Comparison of ENCODE assay signal across 15 cellular contexts in genomic region chr15:90151989-90152645, GRCh38. TPM values are rescaled to one million over a fixed set of nuclear protein-coding genes. Genes with fewer than 3 reads are reported as not detected.
DNase-seq lines count a peak whose midpoint lies in the region; ATAC-seq, FAIRE-seq and TF ChIP-seq lines count a peak whose summit lies in the region.
"Had no signal": no experiment of that assay in that cellular context is flagged by ENCODE, and none has a peak within 500 bp of the region (broad histone marks: within the 10 kb centered on the region; RNA-seq: fewer than 3 reads in every experiment).

No MANE protein-coding gene starts in this region.

- H3K36me3 ChIP-seq in NT2/D1 (ENCODE audit: insufficient read depth, insufficient read length, low read length) (no peaks in the 10 kb centered on the region), esophagus (ENCODE audit: control insufficient read depth in 2 of 2, insufficient read depth in 2 of 2, low read length in 1 of 2) (no peaks in the 10 kb centered on the region), right lobe of liver (no peaks in the 10 kb centered on the region), sigmoid colon (no peaks in the 10 kb centered on the region)
- H3K36me3 ChIP-seq: BE2C had no signal

- H3K4me1 ChIP-seq in NT2/D1 (ENCODE audit: insufficient read depth, insufficient read length) (peaks cover 17% of the 10 kb centered on the region), esophagus (ENCODE audit: control insufficient read depth in 2 of 2, insufficient read depth in 2 of 2, low read length in 1 of 2) (peaks cover 0 to 6% of the 10 kb centered on the region in 2 donors), right lobe of liver (peaks cover 0 to 65% (median 29%) of the 10 kb centered on the region in 4 donors), sigmoid colon (peaks cover 0 to 42% (median 25%) of the 10 kb centered on the region in 4 donors)

- no peak for TF ChIP-seq EP300 in sigmoid colon (IDR thresholded peaks at IDR 0.05)

- no peaks in the 10 kb centered on the region for H3K27me3 ChIP-seq in NT2/D1 (ENCODE audit: insufficient read depth, insufficient read length)
- H3K27me3 ChIP-seq in esophagus (ENCODE audit: control insufficient read depth in 1 of 2, insufficient read depth in 2 of 2, low read length in 2 of 2) = no peaks in the 10 kb centered on the region
- H3K27me3 ChIP-seq in right lobe of liver = no peaks in the 10 kb centered on the region
- H3K27me3 ChIP-seq in sigmoid colon = no peaks in the 10 kb centered on the region
- H3K27me3 ChIP-seq: BE2C had no signal

- H3K9me3 ChIP-seq in NT2/D1 (ENCODE audit: insufficient read depth, low read length) (no peaks in the 10 kb centered on the region), esophagus (ENCODE audit: control insufficient read depth in 2 of 2, insufficient read depth in 1 of 2, low read depth in 1 of 2, low read length in 1 of 2) (no peaks in the 10 kb centered on the region), right lobe of liver (no peaks in the 10 kb centered on the region), sigmoid colon (no peaks in the 10 kb centered on the region)
- H3K9me3 ChIP-seq: BE2C had no signal

- no peak overlapping the region for H3K4me3 ChIP-seq in NT2/D1 (ENCODE audit: insufficient read length, low read depth)
- H3K4me3 ChIP-seq in esophagus (ENCODE audit: low read depth in 1 of 2, low read length in 2 of 2) = no peak overlapping the region
- H3K4me3 ChIP-seq in right lobe of liver = no peak overlapping the region
- no peak overlapping the region for H3K4me3 ChIP-seq in sigmoid colon

- DNase-seq in NT2/D1 (ENCODE audit: low read depth, low spot score) (peak; percentile 86), right lobe of liver (peak; percentile 77 to 89 (median 86)), sigmoid colon (no peak), NCI-H146 (lab: John Stamatoyannopoulos, UW) (no peak), D721Med (ENCODE audit: insufficient read length, low spot score) (no peak), COLO668 (lab: John Stamatoyannopoulos, UW; ENCODE audit: unreplicated experiment) (no peak)
- DNase-seq: activated CD8-positive, alpha-beta T cell treated with anti-CD3 and anti-CD28 coated beads, Interleukin-2, amount 10 ng/mL, durations not matched to agents 7 days and 5 days; BE2C; DMS53; NCI-H2107; NCI-H69 had no signal

- no peak for FAIRE-seq in D721Med (lab: Jason Lieb, UNC)
- FAIRE-seq: endothelial cell of umbilical vein, HTR-8/SVneo had no signal

- H3K27ac ChIP-seq in esophagus (ENCODE audit: low read depth in 2 of 2, low read length in 1 of 2) (peak overlapping the region; percentile 43 to 68), right lobe of liver (peak overlapping the region; percentile 86 to 93 (median 90)), sigmoid colon (peak overlapping the region in 3 of 4 donors; percentile 7 to 72 (median 30))

- intact Hi-C loops in right lobe of liver (cut with DNase I) = no loop called here
- intact Hi-C loops in sigmoid colon (cut with DNase I) = loop anchor here (5.0 kb wide), 1 partner anchor 50 kb away; the partner anchor contains the start of gene IDH2

- TF ChIP-seq POLR2A in right lobe of liver (IDR thresholded peaks at IDR 0.05) (no peak), sigmoid colon (IDR thresholded peaks at IDR 0.05) (no peak)

- TF ChIP-seq CTCF in right lobe of liver (IDR thresholded peaks at IDR 0.05) (no peak), sigmoid colon (IDR thresholded peaks at IDR 0.05) (no peak), D721Med (IDR thresholded peaks at IDR 0.05; ENCODE audit: insufficient read depth, missing control alignments) (no peak)

- ATAC-seq in right lobe of liver = peak; percentile 37 to 74 (median 58)
- ATAC-seq in HG03045 (IDR thresholded peaks at IDR 0.05; ENCODE audit: unreplicated experiment) = no peak
- ATAC-seq: activated CD8-positive, alpha-beta T cell treated with anti-CD3 and anti-CD28 coated beads, Interleukin-2, amount 10 ng/mL, durations not matched to agents 7 days and 5 days had no signal

- H3K9ac ChIP-seq in NT2/D1 (ENCODE audit: insufficient read length, low read depth) = no peak overlapping the region

- WGBS in esophagus, 2 donors = 70 to 80% methylated on average over 10 of the region's 10 CpGs
- 21% methylated on average over 7 of the region's 10 CpGs for WGBS in right lobe of liver (ENCODE audit: insufficient coverage, low coverage, low lambda C conversion rate, missing lambda C conversion rate)
- 77 to 86% methylated on average over 10 of the region's 10 CpGs for WGBS in sigmoid colon, 2 donors

RNA-seq across cellular contexts. Expression of gene SEMA4B, which starts 49.0 kb away (rescaled TPM):
- 100 to 1,000 TPM in 1 of 2 donors, 10 to 100 TPM in 1; 90.5 to 121 TPM for polyA plus RNA-seq in esophagus
- 10 to 100 TPM; 17.1 to 67.7 (median 20.3) TPM for total RNA-seq in right lobe of liver
- total RNA-seq in sigmoid colon = 10 to 100 TPM; 42.0 to 72.4 (median 58.6) TPM
- 10 to 100 TPM; 10.6 to 94.5 (median 11.4) TPM for polyA plus RNA-seq in sigmoid colon

RNA-seq across cellular contexts. Expression of gene IDH2, which starts 49.8 kb away (rescaled TPM):
- polyA plus RNA-seq in esophagus = 10 to 100 TPM; 63.5 to 98.5 TPM
- total RNA-seq in right lobe of liver = 100 to 1,000 TPM; 115 to 371 (median 261) TPM
- total RNA-seq in sigmoid colon = 100 to 1,000 TPM in 3 of 4 donors, 10 to 100 TPM in 1; 77.2 to 164 (median 116) TPM
- 100 to 1,000 TPM in 1 of 3 donors, 10 to 100 TPM in 2; 43.8 to 210 (median 90.2) TPM for polyA plus RNA-seq in sigmoid colon

Comparison
In these comparisons a context has a peak if more than half of its experiments do, and no peak if none do; other contexts are left out.
1. DNase-seq: peak in NT2/D1 (single experiment) and right lobe of liver (3 of 3); none in sigmoid colon (single experiment), NCI-H146 (single experiment), D721Med (single experiment) and COLO668 (single experiment).
2. H3K27ac ChIP-seq: peak in every context shown above with its lines; median percentile 90 in right lobe of liver; 56 in esophagus; 30 in sigmoid colon.